1 cellular context compared by ENCODE assay signal in the genomic region with DNA sequence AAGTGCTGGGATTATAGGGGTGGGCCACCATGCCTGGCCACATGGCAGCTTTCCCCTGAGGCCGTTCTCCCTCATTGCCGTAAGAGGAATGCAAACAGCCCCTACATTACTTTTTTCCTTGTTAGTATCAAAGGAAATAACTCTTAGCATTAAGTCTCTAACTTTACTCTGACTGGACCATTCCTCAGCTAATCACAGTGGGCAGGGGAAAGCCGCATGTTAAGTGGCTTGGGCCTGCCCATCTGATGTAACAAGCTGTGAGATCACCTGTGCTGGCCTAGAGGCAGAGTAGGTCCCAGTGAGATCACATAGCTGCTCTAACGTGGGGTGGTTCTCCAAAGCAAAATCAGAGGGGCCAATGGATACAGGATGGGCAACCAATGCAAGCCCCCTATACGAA.
TF ChIP-seq lines count a peak whose summit lies in the region.

No MANE protein-coding gene starts in this region.

TF ChIP-seq in IMR-90, 13 proteins besides CTCF, POLR2A, EP300 and RAD21 (continued from another document):
- no peak for TF ChIP-seq ELK1 (IDR thresholded peaks at IDR 0.05; ENCODE audit: borderline replicate concordance, low read depth, low read length)
- no peak for TF ChIP-seq FOS (IDR thresholded peaks at IDR 0.05; ENCODE audit: low read depth, low read length)
- no peak for TF ChIP-seq CHD1 (IDR thresholded peaks at IDR 0.05; ENCODE audit: low read depth, low read length)
- TF ChIP-seq BHLHE40 (IDR thresholded peaks at IDR 0.05; ENCODE audit: low read depth, low read length), result no peak
- no peak for TF ChIP-seq MAFK (IDR thresholded peaks at IDR 0.05; ENCODE audit: low read depth, low read length)
